Comparison of ENCODE assay signal across 8 cellular contexts in the genomic region with DNA sequence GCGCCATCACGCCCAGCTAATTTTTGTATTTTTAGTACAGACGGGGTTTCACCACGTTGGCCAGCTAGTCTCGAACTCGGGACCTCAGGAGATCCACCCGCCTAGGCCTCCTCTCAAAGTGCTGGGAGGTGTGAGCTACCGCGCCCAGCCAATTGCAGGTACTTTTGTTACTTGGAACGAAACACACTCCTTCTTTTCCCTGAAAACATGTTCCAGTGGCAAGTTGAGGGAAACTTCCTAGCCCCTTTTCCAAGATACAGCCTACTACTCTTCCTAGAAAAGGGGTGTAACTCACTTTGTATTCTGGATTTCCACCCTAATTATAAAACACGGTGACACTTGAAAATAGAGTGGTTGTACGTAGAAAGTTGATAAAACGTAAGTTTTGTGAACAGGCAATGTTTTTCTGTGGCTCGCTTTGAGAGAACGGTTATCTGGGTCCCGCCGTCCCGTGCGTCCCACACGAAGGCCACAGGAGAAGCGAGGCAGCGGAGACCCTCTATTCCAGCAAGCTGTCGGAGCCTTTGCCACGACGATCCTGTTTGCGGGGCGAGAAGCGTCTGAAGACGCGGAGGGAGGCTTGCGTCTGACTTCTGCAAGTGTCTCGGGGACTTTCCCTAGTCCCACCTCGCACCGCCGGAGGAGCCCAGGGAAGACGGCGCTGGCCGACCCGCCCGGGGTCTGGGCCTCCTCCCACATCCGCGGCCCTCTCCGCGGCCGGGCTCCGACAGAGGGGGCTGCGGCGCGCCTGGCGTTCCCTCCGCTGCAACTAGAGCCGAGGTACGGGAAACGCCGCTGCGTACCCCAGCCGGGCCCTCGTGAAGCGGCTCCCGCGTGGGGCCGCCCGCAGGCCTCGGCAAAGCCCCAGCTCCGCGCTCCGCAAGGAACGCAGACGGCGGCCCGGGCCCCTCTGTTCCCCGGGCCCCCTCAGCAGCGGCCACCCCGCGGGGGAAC. TPM values are rescaled to one million over a fixed set of nuclear protein-coding genes. Genes with fewer than 3 reads are reported as not detected.
DNase-seq lines count a peak whose midpoint lies in the region; ATAC-seq and TF ChIP-seq lines count a peak whose summit lies in the region.

No MANE protein-coding gene starts in this region.

- no peak overlapping the region for H2AFZ ChIP-seq in Loucy (ENCODE audit: low read length)

- H4K20me1 ChIP-seq in Loucy (ENCODE audit: insufficient read depth, low read length, poor library complexity, severe bottlenecking): peaks cover 51% of the 10 kb centered on the region

- peak overlapping the region; percentile 100 for H3K4me3 ChIP-seq in Loucy (ENCODE audit: low read length, poor library complexity, severe bottlenecking)
- H3K4me3 ChIP-seq in esophagus (ENCODE audit: low read depth in 1 of 2, low read length in 2 of 2): peak overlapping the region; percentile 90 to 91
- peak overlapping the region; percentile 78 to 100 (median 82) for H3K4me3 ChIP-seq in tibial nerve

- H3F3A ChIP-seq in Loucy (ENCODE audit: low read depth): no peaks in the 10 kb centered on the region

- no peaks in the 10 kb centered on the region for H3K9me2 ChIP-seq in Loucy (replicated peaks; ENCODE audit: low read depth, low read length)

- H3K4me2 ChIP-seq in Loucy (ENCODE audit: low read depth, low read length, poor library complexity, severe bottlenecking): peak overlapping the region; percentile 92

- H3K9me3 ChIP-seq in Loucy (ENCODE audit: insufficient read depth, low read depth, low read length) (no peaks in the 10 kb centered on the region), esophagus (ENCODE audit: control insufficient read depth in 2 of 2, insufficient read depth in 1 of 2, low read depth in 1 of 2, low read length in 1 of 2) (no peaks in the 10 kb centered on the region), tibial nerve (no peaks in the 10 kb centered on the region)

- TF ChIP-seq EP300 in tibial nerve (IDR thresholded peaks at IDR 0.05): no peak

- H3K27ac ChIP-seq in esophagus (ENCODE audit: low read depth in 2 of 2, low read length in 1 of 2): peak overlapping the region; percentile 92 to 93
- peak overlapping the region in 3 of 4 donors; percentile 9 to 92 (median 86) for H3K27ac ChIP-seq in tibial nerve

- WGBS in esophagus, 2 donors: 3% methylated on average over 72 to 75 of the region's 75 CpGs
- 6 to 16% methylated on average over 21 to 51 of the region's 75 CpGs for WGBS in tibial nerve, 2 donors

- H3K4me1 ChIP-seq in Loucy (ENCODE audit: insufficient read depth, low read length, poor library complexity, severe bottlenecking): peaks cover 58% of the 10 kb centered on the region
- H3K4me1 ChIP-seq in esophagus (ENCODE audit: control insufficient read depth in 2 of 2, insufficient read depth in 2 of 2, low read length in 1 of 2): peaks cover 0 to 14% of the 10 kb centered on the region in 2 donors
- peaks cover 0 to 33% (median 14%) of the 10 kb centered on the region in 4 donors for H3K4me1 ChIP-seq in tibial nerve

- TF ChIP-seq POLR2A in tibial nerve (IDR thresholded peaks at IDR 0.05): no peak

- TF ChIP-seq CTCF in Loucy (conservative IDR thresholded peaks at IDR 0.05; ENCODE audit: low read length): no peak; the same call in 1 of the 2 replicates
- TF ChIP-seq CTCF in omental fat pad (IDR thresholded peaks at IDR 0.05): no peak
- no peak for TF ChIP-seq CTCF in tibial nerve (IDR thresholded peaks at IDR 0.05)

- H3K27me3 ChIP-seq in Loucy (ENCODE audit: insufficient read depth, low read length, poor library complexity, severe bottlenecking) (peaks cover 8% of the 10 kb centered on the region), esophagus (ENCODE audit: control insufficient read depth in 1 of 2, insufficient read depth in 2 of 2, low read length in 2 of 2) (no peaks in the 10 kb centered on the region), tibial nerve (no peaks in the 10 kb centered on the region)

- H3K36me3 ChIP-seq in Loucy (ENCODE audit: insufficient read depth, low read length): 0 out of 2 replicates have a peak, but pooled peaks cover 5% of the 10 kb centered on the region
- H3K36me3 ChIP-seq in esophagus (ENCODE audit: control insufficient read depth in 2 of 2, insufficient read depth in 2 of 2, low read length in 1 of 2): peaks cover 0 to 2% of the 10 kb centered on the region in 2 donors
- no peaks in the 10 kb centered on the region for H3K36me3 ChIP-seq in tibial nerve

- peak overlapping the region; percentile 100 for H3K9ac ChIP-seq in Loucy (ENCODE audit: low read depth, low read length, poor library complexity, severe bottlenecking)

- peaks cover 74% of the 10 kb centered on the region for H3K79me2 ChIP-seq in Loucy (ENCODE audit: insufficient read depth, low read length)

- DNase-seq in EH (ENCODE audit: low read depth) (peak; percentile 47), omental fat pad (ENCODE audit: low spot score) (peak; percentile 32), tibial nerve (ENCODE audit: low spot score in 2 of 2) (no peak), EL (no peak)
- DNase-seq in activated CD8-positive, alpha-beta memory T cell treated with anti-CD3 and anti-CD28 coated beads for 4 hours (ENCODE audit: low read depth in 2 of 2): peak; percentile 26 to 37

- peak; percentile 29 for ATAC-seq in GM21619 (IDR thresholded peaks at IDR 0.05; ENCODE audit: unreplicated experiment)
- ATAC-seq in omental fat pad (ENCODE audit: low FRiP score): peak; percentile 34

RNA-seq across cellular contexts. Expression of a gene that starts 0.7 kb away (rescaled TPM):
- 10 to 100 TPM; 23.5 to 24.7 TPM for polyA plus RNA-seq in esophagus
- total RNA-seq in omental fat pad: 1 to 10 TPM; 5.3 to 8.0 (median 6.4) TPM
- 1 to 10 TPM; 5.7 to 8.5 (median 6.7) TPM for total RNA-seq in tibial nerve

RNA-seq across cellular contexts. Expression of a gene that starts 34.5 kb away (rescaled TPM):
- polyA plus RNA-seq in esophagus: 1 to 10 TPM; 6.5 to 8.3 TPM
- total RNA-seq in omental fat pad (1 to 10 TPM; 2.5 to 6.1 (median 3.3) TPM), tibial nerve (10 to 100 TPM; 10.1 to 21.0 (median 12.8) TPM)

RNA-seq across cellular contexts. Expression of a gene that starts 42.0 kb away (rescaled TPM):
- 100 to 1,000 TPM in 1 of 2 donors, 10 to 100 TPM in 1; 67.4 to 104 TPM for polyA plus RNA-seq in esophagus
- total RNA-seq in omental fat pad (10 to 100 TPM; 18.6 to 44.5 (median 34.2) TPM), tibial nerve (100 to 1,000 TPM in 3 of 4 donors, 10 to 100 TPM in 1; 31.2 to 152 (median 118) TPM)

RNA-seq across cellular contexts. Expression of a gene that starts 45.1 kb away (rescaled TPM):
- polyA plus RNA-seq in esophagus: under 1 TPM; 0.42 to 0.47 TPM
- 1 to 10 TPM; 2.7 to 9.0 (median 7.6) TPM for total RNA-seq in omental fat pad
- total RNA-seq in tibial nerve: 1 to 10 TPM; 1.5 to 7.7 (median 5.4) TPM

Comparison
In these comparisons a context has a peak if more than half of its experiments do, and no peak if none do; other contexts are left out.
1. DNase-seq: peak in EH (single experiment), activated CD8-positive, alpha-beta memory T cell treated with anti-CD3 and anti-CD28 coated beads for 4 hours (2 of 2) and omental fat pad (single experiment); none in tibial nerve (0 of 2) and EL (single experiment).
2. Peak in every context shown above with its lines, with median percentiles within 50 percentile points of each other: H3K4me3 ChIP-seq.